In genomic region chr9:32264171-32264862, GRCh38 we compare ENCODE assay signal across 13 cellular contexts.
DNase-seq lines count a peak whose midpoint lies in the region; ATAC-seq and TF ChIP-seq lines count a peak whose summit lies in the region.
"Had no signal": no experiment of that assay in that cellular context is flagged by ENCODE, and none has a peak within 500 bp of the region (broad histone marks: within the 10 kb centered on the region; RNA-seq: fewer than 3 reads in every experiment).

No MANE protein-coding gene starts in this region.

- H3K4me3 ChIP-seq in LNCaP clone FGC (ENCODE audit: low read depth, low read length): no peak overlapping the region
- H3K4me3 ChIP-seq in kidney epithelial cell (ENCODE audit: low read depth, low read length): no peak overlapping the region

- no peaks in the 10 kb centered on the region for H3K27me3 ChIP-seq in kidney epithelial cell (ENCODE audit: control insufficient read depth, insufficient read depth, low read length)
- H3K27me3 ChIP-seq: neutrophil had no signal

- DNase-seq in D341Med (ENCODE audit: low spot score) (peak; percentile 36), LNCaP clone FGC (ENCODE audit: low read depth) (no peak), amniotic epithelial cell (ENCODE audit: low read depth) (peak; percentile 2), kidney epithelial cell (ENCODE audit: low read depth) (peak; percentile 49), midbrain (lab: John Stamatoyannopoulos, UW) (no peak), DMS153 (lab: John Stamatoyannopoulos, UW) (no peak)
- DNase-seq: CD4-positive, alpha-beta memory T cell; NCI-H2029 treated with DMSO at 0.1 percent for 48 hours; stimulated activated CD4-positive, alpha-beta T cell treated with anti-CD3 and anti-CD28 coated beads, Interleukin-4, amount 100 ng/mL, for 4 hours; substantia nigra had no signal

- no peaks in the 10 kb centered on the region for H3K36me3 ChIP-seq in kidney epithelial cell (ENCODE audit: control insufficient read depth, insufficient read depth, low read length)
- H3K36me3 ChIP-seq: neutrophil had no signal

- TF ChIP-seq CTCF in LNCaP clone FGC (IDR thresholded peaks at IDR 0.05; ENCODE audit: control insufficient read depth, extremely low read depth, insufficient read depth) (peak; percentile 32), kidney epithelial cell (IDR thresholded peaks at IDR 0.05; ENCODE audit: insufficient read depth, low read length, poor library complexity, severe bottlenecking) (peak; percentile 41)

- ATAC-seq in GM18867 (IDR thresholded peaks at IDR 0.05; ENCODE audit: unreplicated experiment): no peak
- ATAC-seq in HG03469 (IDR thresholded peaks at IDR 0.05; ENCODE audit: unreplicated experiment): no peak

Comparison
In these comparisons a context has a peak if more than half of its experiments do, and no peak if none do; other contexts are left out.
1. DNase-seq: peak in D341Med (single experiment), amniotic epithelial cell (single experiment) and kidney epithelial cell (single experiment); none in LNCaP clone FGC (single experiment), midbrain (single experiment) and DMS153 (single experiment).